In the genomic region with DNA sequence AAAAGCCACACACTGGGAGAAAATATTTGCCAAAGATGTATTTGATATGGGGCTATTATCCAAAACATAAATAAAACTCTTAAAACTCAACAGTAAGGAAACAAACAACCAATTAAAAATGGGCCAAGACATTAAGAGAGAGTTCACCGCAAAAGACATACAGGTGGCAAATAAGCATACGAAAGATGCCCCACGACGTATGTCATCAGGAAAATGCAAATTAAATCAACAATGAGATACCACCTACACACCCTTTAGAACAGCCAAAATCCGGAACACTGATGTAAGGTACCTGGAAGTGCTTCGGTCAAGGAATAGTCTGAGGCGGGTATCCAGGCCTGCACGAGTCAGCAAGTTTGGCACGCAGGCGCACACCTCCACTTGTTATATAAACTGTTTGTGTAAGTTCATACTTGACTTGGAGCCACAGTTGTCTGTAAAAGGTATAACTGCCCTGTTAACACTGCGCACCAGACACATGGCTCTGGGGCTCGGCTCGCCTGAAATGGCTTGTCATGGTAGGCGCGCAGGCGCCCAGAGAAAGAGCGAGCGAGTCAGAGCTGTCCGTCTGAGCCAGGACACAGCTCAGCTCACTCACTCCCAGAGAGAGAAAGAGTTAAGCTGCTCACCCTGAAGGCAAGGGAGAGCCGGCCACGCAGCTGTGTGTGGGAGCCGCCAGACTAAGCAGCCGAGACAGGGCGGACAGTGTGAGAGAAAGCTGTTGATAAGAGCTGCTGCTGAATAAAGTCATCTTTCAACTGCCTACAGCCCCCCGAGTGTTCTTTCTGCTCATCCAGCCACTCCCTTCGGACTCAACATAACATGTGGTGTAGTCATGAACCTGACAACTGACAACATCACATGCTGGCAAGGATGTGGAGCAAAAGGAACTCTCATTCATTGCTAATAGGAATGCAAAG, we compare ENCODE assay signal across 1 cellular context.
TF ChIP-seq lines count a peak whose summit lies in the region.

No MANE protein-coding gene starts in this region.

TF ChIP-seq in K562, 482 proteins besides CTCF, POLR2A, EP300 and RAD21 (continues in another document):
- TF ChIP-seq AFF4 (CRISPR knock-in tag; IDR thresholded peaks at IDR 0.05) (peak; percentile 74; the same call in 1 of the 2 replicates), ZNF395 (CRISPR knock-in tag; IDR thresholded peaks at IDR 0.05) (peak; percentile 75), EWSR1 (IDR thresholded peaks at IDR 0.05; ENCODE audit: borderline replicate concordance, low read depth, partially characterized antibody) (no peak), ZNF316 (IDR thresholded peaks at IDR 0.05) (peak; percentile 99), L3MBTL2 (IDR thresholded peaks at IDR 0.05) (peak; percentile 82), NR4A1 (CRISPR knock-in tag; IDR thresholded peaks at IDR 0.05) (no peak), NR4A1 (tag; IDR thresholded peaks at IDR 0.05) (peak; percentile 69; the same call in 1 of the 2 replicates), BMI1 (IDR thresholded peaks at IDR 0.05; ENCODE audit: low read length) (no peak), SRF (CRISPR knock-in tag; IDR thresholded peaks at IDR 0.05) (peak in 1 of 2 experiments; percentile 1; a peak in 1 of 4 replicates), EGR1 (conservative IDR thresholded peaks at IDR 0.05) (0 out of 2 replicates have a peak, but pooled peaks have one; percentile 30), SREBF1 (IDR thresholded peaks at IDR 0.05; ENCODE audit: borderline replicate concordance, low read depth, low read length) (no peak), ZNF274 (IDR thresholded peaks at IDR 0.05; ENCODE audit: borderline replicate concordance, low read depth, low read length) (no peak), ZBTB7A (IDR thresholded peaks at IDR 0.05; ENCODE audit: borderline replicate concordance, control insufficient read depth, low read depth, low read length) (peak; percentile 54; the same call in 1 of the 2 replicates), KLF13 (tag; IDR thresholded peaks at IDR 0.05; ENCODE audit: borderline replicate concordance, low read depth) (no peak), NR2C1 (IDR thresholded peaks at IDR 0.05) (no peak; the same call in 1 of the 2 replicates), NR2C1 (tag; IDR thresholded peaks at IDR 0.05) (peak; percentile 65; the same call in 1 of the 2 replicates), STAT5A (IDR thresholded peaks at IDR 0.05; ENCODE audit: borderline replicate concordance, low read length) (peak; percentile 41; the same call in 1 of the 2 replicates), IRF2 (CRISPR knock-in tag; IDR thresholded peaks at IDR 0.05) (no peak), TCFL5 (CRISPR knock-in tag; conservative IDR thresholded peaks at IDR 0.05) (no peak), ZNF644 (tag; IDR thresholded peaks at IDR 0.05; ENCODE audit: low read depth) (no peak), TARDBP (IDR thresholded peaks at IDR 0.05) (no peak), STAT5B (CRISPR knock-in tag; IDR thresholded peaks at IDR 0.05) (no peak), MEF2A (IDR thresholded peaks at IDR 0.05; ENCODE audit: control insufficient read depth, low read depth, low read length) (no peak), SFPQ (IDR thresholded peaks at IDR 0.05; ENCODE audit: low read depth, low read length) (no peak), TEAD1 (CRISPR knock-in tag; IDR thresholded peaks at IDR 0.05) (peak in 1 of 2 experiments; percentile 28; a peak in 2 of 4 replicates), BHLHE40 (IDR thresholded peaks at IDR 0.05; ENCODE audit: low read length) (peak; percentile 65), ZEB2 (IDR thresholded peaks at IDR 0.05) (peak; percentile 73), HDAC2 (IDR thresholded peaks at IDR 0.05) (0 out of 2 replicates have a peak, but pooled peaks have one; percentile 22), ESRRB (CRISPR knock-in tag; IDR thresholded peaks at IDR 0.05; ENCODE audit: borderline replicate concordance) (no peak), FOXK1 (CRISPR knock-in tag; IDR thresholded peaks at IDR 0.05; ENCODE audit: borderline replicate concordance) (no peak), TGIF2 (CRISPR knock-in tag; IDR thresholded peaks at IDR 0.05) (no peak), C11orf30 (IDR thresholded peaks at IDR 0.05; ENCODE audit: low read depth) (peak; percentile 99), MXI1 (IDR thresholded peaks at IDR 0.05; ENCODE audit: low read depth, low read length) (no peak), CTBP1 (IDR thresholded peaks at IDR 0.05; ENCODE audit: borderline replicate concordance) (peak; percentile 66; the same call in 1 of the 2 replicates), GABPA (tag; conservative IDR thresholded peaks at IDR 0.05; ENCODE audit: low read depth) (peak; percentile 62), ESRRA (IDR thresholded peaks at IDR 0.05; ENCODE audit: borderline replicate concordance, low read depth) (no peak), RBFOX2 (IDR thresholded peaks at IDR 0.05; ENCODE audit: low read depth, low read length) (peak; percentile 79), ASH1L (IDR thresholded peaks at IDR 0.05; ENCODE audit: borderline replicate concordance, low read depth, partially characterized antibody) (no peak)
- TF ChIP-seq, protein P1, sequence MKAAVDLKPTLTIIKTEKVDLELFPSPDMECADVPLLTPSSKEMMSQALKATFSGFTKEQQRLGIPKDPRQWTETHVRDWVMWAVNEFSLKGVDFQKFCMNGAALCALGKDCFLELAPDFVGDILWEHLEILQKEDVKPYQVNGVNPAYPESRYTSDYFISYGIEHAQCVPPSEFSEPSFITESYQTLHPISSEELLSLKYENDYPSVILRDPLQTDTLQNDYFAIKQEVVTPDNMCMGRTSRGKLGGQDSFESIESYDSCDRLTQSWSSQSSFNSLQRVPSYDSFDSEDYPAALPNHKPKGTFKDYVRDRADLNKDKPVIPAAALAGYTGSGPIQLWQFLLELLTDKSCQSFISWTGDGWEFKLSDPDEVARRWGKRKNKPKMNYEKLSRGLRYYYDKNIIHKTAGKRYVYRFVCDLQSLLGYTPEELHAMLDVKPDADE (conservative IDR thresholded peaks at IDR 0.05; ENCODE audit: control insufficient read depth, low read depth, low read length) = peak; percentile 71; the same call in 1 of the 2 replicates
- TF ChIP-seq, protein P2, sequence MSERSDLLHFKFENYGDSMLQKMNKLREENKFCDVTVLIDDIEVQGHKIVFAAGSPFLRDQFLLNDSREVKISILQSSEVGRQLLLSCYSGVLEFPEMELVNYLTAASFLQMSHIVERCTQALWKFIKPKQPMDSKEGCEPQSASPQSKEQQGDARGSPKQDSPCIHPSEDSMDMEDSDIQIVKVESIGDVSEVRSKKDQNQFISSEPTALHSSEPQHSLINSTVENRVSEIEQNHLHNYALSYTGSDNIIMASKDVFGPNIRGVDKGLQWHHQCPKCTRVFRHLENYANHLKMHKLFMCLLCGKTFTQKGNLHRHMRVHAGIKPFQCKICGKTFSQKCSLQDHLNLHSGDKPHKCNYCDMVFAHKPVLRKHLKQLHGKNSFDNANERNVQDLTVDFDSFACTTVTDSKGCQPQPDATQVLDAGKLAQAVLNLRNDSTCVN (CRISPR knock-in tag; IDR thresholded peaks at IDR 0.05) = 0 out of 2 replicates have a peak, but pooled peaks have one; percentile 29
- TF ChIP-seq, protein P3, sequence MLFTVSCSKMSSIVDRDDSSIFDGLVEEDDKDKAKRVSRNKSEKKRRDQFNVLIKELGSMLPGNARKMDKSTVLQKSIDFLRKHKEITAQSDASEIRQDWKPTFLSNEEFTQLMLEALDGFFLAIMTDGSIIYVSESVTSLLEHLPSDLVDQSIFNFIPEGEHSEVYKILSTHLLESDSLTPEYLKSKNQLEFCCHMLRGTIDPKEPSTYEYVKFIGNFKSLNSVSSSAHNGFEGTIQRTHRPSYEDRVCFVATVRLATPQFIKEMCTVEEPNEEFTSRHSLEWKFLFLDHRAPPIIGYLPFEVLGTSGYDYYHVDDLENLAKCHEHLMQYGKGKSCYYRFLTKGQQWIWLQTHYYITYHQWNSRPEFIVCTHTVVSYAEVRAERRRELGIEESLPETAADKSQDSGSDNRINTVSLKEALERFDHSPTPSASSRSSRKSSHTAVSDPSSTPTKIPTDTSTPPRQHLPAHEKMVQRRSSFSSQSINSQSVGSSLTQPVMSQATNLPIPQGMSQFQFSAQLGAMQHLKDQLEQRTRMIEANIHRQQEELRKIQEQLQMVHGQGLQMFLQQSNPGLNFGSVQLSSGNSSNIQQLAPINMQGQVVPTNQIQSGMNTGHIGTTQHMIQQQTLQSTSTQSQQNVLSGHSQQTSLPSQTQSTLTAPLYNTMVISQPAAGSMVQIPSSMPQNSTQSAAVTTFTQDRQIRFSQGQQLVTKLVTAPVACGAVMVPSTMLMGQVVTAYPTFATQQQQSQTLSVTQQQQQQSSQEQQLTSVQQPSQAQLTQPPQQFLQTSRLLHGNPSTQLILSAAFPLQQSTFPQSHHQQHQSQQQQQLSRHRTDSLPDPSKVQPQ (CRISPR knock-in tag; IDR thresholded peaks at IDR 0.05; ENCODE audit: borderline replicate concordance) = no peak
- TF ChIP-seq, protein P4, sequence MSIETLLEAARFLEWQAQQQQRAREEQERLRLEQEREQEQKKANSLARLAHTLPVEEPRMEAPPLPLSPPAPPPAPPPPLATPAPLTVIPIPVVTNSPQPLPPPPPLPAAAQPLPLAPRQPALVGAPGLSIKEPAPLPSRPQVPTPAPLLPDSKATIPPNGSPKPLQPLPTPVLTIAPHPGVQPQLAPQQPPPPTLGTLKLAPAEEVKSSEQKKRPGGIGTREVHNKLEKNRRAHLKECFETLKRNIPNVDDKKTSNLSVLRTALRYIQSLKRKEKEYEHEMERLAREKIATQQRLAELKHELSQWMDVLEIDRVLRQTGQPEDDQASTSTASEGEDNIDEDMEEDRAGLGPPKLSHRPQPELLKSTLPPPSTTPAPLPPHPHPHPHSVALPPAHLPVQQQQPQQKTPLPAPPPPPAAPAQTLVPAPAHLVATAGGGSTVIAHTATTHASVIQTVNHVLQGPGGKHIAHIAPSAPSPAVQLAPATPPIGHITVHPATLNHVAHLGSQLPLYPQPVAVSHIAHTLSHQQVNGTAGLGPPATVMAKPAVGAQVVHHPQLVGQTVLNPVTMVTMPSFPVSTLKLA (conservative IDR thresholded peaks at IDR 0.05) = peak; percentile 73 to 87
- TF ChIP-seq, protein P5, sequence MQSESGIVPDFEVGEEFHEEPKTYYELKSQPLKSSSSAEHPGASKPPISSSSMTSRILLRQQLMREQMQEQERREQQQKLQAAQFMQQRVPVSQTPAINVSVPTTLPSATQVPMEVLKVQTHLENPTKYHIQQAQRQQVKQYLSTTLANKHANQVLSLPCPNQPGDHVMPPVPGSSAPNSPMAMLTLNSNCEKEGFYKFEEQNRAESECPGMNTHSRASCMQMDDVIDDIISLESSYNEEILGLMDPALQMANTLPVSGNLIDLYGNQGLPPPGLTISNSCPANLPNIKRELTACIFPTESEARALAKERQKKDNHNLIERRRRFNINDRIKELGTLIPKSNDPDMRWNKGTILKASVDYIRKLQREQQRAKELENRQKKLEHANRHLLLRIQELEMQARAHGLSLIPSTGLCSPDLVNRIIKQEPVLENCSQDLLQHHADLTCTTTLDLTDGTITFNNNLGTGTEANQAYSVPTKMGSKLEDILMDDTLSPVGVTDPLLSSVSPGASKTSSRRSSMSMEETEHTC (IDR thresholded peaks at IDR 0.05) = no peak
